Comparison of ENCODE assay signal across 20 cellular contexts in genomic region chr15:42352401-42352800, GRCh38. TPM values are rescaled to one million over a fixed set of nuclear protein-coding genes. Genes with fewer than 3 reads are reported as not detected.
DNase-seq lines count a peak whose midpoint lies in the region; ATAC-seq and TF ChIP-seq lines count a peak whose summit lies in the region.
"Had no signal": no experiment of that assay in that cellular context is flagged by ENCODE, and none has a peak within 500 bp of the region (broad histone marks: within the 10 kb centered on the region; RNA-seq: fewer than 3 reads in every experiment).

No MANE protein-coding gene starts in this region.

- dilution Hi-C loops in mammary epithelial cell (cut with HindIII; ENCODE audit: low sequenced_read_pairs), result no loop called here

- H3K4me3 ChIP-seq in mammary epithelial cell (replicated peaks in 1 of 3; ENCODE audit: insufficient read depth in 1 of 3, low read depth in 2 of 3, low read length in 3 of 3), result no peak overlapping the region
- H3K4me3 ChIP-seq in breast epithelium, result no peak overlapping the region
- no peak overlapping the region for H3K4me3 ChIP-seq in fibroblast of mammary gland (ENCODE audit: control insufficient read depth, low read depth, low read length)
- H3K4me3 ChIP-seq in mesenchymal stem cell (ENCODE audit: insufficient read depth in 1 of 2, low read depth in 1 of 2, low read length in 2 of 2), result no peak overlapping the region
- H3K4me3 ChIP-seq: BLaER1 treated with 17β-estradiol and CSF1 and Interleukin-3, amounts not matched to agents 10 nM and 100 nM had no signal

- H4K5ac ChIP-seq in H9 (ENCODE audit: insufficient read length, low read depth, low read length), result no peak overlapping the region

- H3K56ac ChIP-seq in H9 (ENCODE audit: insufficient read length, low read depth, low read length), result no peak overlapping the region

- intact Hi-C loops in mammary epithelial cell (cut with micrococcal nuclease) (no loop called here), breast epithelium (cut with DNase I; ENCODE audit: low total_unique reads) (no loop called here)

- H3K27me3 ChIP-seq in mammary epithelial cell (ENCODE audit: insufficient read depth, low read length) (no peaks in the 10 kb centered on the region), breast epithelium (no peaks in the 10 kb centered on the region), H9 (ENCODE audit: insufficient read depth, low read length) (no peaks in the 10 kb centered on the region), mesenchymal stem cell (ENCODE audit: control insufficient read depth in 1 of 2, insufficient read depth in 1 of 2, low read length in 2 of 2) (no peaks in the 10 kb centered on the region)
- H3K27me3 ChIP-seq: BE2C; BLaER1 treated with 17β-estradiol and CSF1 and Interleukin-3, amounts not matched to agents 10 nM and 100 nM had no signal

- no peak for TF ChIP-seq POLR2A in breast epithelium (IDR thresholded peaks at IDR 0.05)

- H3K14ac ChIP-seq in H9 (ENCODE audit: insufficient read depth, low read length) (no peak overlapping the region; the same call in 1 of the 2 replicates), mesenchymal stem cell (ENCODE audit: low read length in 2 of 2) (no peak overlapping the region)

- H3K4ac ChIP-seq in H9 (ENCODE audit: low read depth, low read length) (no peak overlapping the region), mesenchymal stem cell (ENCODE audit: low read depth in 1 of 2, low read length in 2 of 2) (no peak overlapping the region)

- no peak overlapping the region for H2BK20ac ChIP-seq in H9 (ENCODE audit: low read depth, low read length, poor library complexity, severe bottlenecking)

- H2BK12ac ChIP-seq in H9 (ENCODE audit: insufficient read length, low read depth, low read length), result no peak overlapping the region
- H2BK12ac ChIP-seq in mesenchymal stem cell (ENCODE audit: low read length in 2 of 2), result no peak overlapping the region

- H2BK15ac ChIP-seq in H9 (ENCODE audit: low read depth, low read length), result no peak overlapping the region
- no peak overlapping the region for H2BK15ac ChIP-seq in mesenchymal stem cell (ENCODE audit: low read depth, poor library complexity, severe bottlenecking)

- H3K23me2 ChIP-seq in H9 (ENCODE audit: insufficient read length, low read depth, low read length, poor library complexity, severe bottlenecking), result no peaks in the 10 kb centered on the region

- H3K79me1 ChIP-seq in H9 (ENCODE audit: insufficient read depth, low read depth, low read length, poor library complexity, severe bottlenecking) (no peaks in the 10 kb centered on the region), mesenchymal stem cell (replicated peaks; ENCODE audit: low read length, poor library complexity, severe bottlenecking) (no peaks in the 10 kb centered on the region)

- no peak overlapping the region for H3K4me3 Mint-ChIP-seq in H9
- H3K4me3 Mint-ChIP-seq: CD14-positive monocyte; CD4-positive, alpha-beta T cell; CD8-positive, alpha-beta memory T cell had no signal

- H3K79me2 ChIP-seq in mammary epithelial cell (ENCODE audit: insufficient read depth, low read length) (no peaks in the 10 kb centered on the region), H9 (ENCODE audit: insufficient read depth, low read length) (no peaks in the 10 kb centered on the region)

- H3K27ac Mint-ChIP-seq in H9, result peak overlapping the region in 2 of 3 experiments; percentile 38 to 60; a peak in 2 of 7 replicates
- H3K27ac Mint-ChIP-seq: CD4-positive, alpha-beta T cell; CD8-positive, alpha-beta memory T cell had no signal

- H3K36me3 ChIP-seq in mammary epithelial cell (ENCODE audit: insufficient read depth, low read length) (peaks cover 5% of the 10 kb centered on the region), breast epithelium (no peaks in the 10 kb centered on the region), mesenchymal stem cell (ENCODE audit: control insufficient read depth in 1 of 2, insufficient read depth in 2 of 2, low read depth in 1 of 2, low read length in 2 of 2) (peaks cover 3 to 72% of the 10 kb centered on the region in 2 experiments)
- H3K36me3 ChIP-seq: BE2C had no signal

- in situ Hi-C loops in mammary epithelial cell (cut with MboI; ENCODE audit: low sequenced_read_pairs in 2 of 2), result no loop called here

- CTCF ChIA-PET in mammary epithelial cell (lab: Charles Lee; ENCODE audit: low non-redundant PET), result no interaction called here

- H3K4me1 ChIP-seq in mammary epithelial cell (ENCODE audit: insufficient read depth, low read length) (no peaks in the 10 kb centered on the region), breast epithelium (no peaks in the 10 kb centered on the region), H9 (ENCODE audit: insufficient read depth, low read length) (no peaks in the 10 kb centered on the region), mesenchymal stem cell (ENCODE audit: control insufficient read depth, insufficient read depth, low read depth, low read length) (no peaks in the 10 kb centered on the region)
- H3K4me1 ChIP-seq: BE2C; BLaER1 treated with 17β-estradiol and CSF1 and Interleukin-3, amounts not matched to agents 10 nM and 100 nM had no signal

- 41% methylated on average over 7 of the region's 7 CpGs for WGBS in mammary epithelial cell (ENCODE audit: low coverage, missing lambda C conversion rate)
- WGBS in H9 (ENCODE audit: extremely low coverage, insufficient read length, low lambda C conversion rate), result no CpG with 5 or more reads among the region's 7 CpGs
- WGBS in mesenchymal stem cell, result 98% methylated on average over 6 of the region's 7 CpGs

- ATAC-seq in omental fat pad (ENCODE audit: low FRiP score) (peak; percentile 93), GM19328 (IDR thresholded peaks at IDR 0.05; ENCODE audit: unreplicated experiment) (no peak)

- H2AK5ac ChIP-seq in H9 (ENCODE audit: insufficient read length, low read length) (no peak overlapping the region), mesenchymal stem cell (ENCODE audit: low read length, severe bottlenecking) (no peak overlapping the region)

- no peak overlapping the region for H3K4me2 ChIP-seq in mammary epithelial cell (ENCODE audit: insufficient read depth, low read depth, low read length)
- no peak overlapping the region for H3K4me2 ChIP-seq in H9 (ENCODE audit: insufficient read depth, insufficient read length, low read length)
- H3K4me2 ChIP-seq in mesenchymal stem cell (ENCODE audit: low read length, poor library complexity, severe bottlenecking), result no peak overlapping the region
- H3K4me2 ChIP-seq: BLaER1 treated with 17β-estradiol and CSF1 and Interleukin-3, amounts not matched to agents 10 nM and 100 nM had no signal

- no peaks in the 10 kb centered on the region; the same call in 1 of the 2 replicates for H3K27me3 Mint-ChIP-seq in H9 (ENCODE audit: low read depth)
- H3K27me3 Mint-ChIP-seq: CD4-positive, alpha-beta T cell; CD8-positive, alpha-beta memory T cell had no signal

- no peaks in the 10 kb centered on the region for H3K4me1 Mint-ChIP-seq in H9
- H3K4me1 Mint-ChIP-seq: CD14-positive monocyte; CD8-positive, alpha-beta memory T cell had no signal

- H2AFZ ChIP-seq in mammary epithelial cell (ENCODE audit: low read depth, low read length) (no peak overlapping the region), H9 (ENCODE audit: low read length) (no peak overlapping the region), mesenchymal stem cell (ENCODE audit: low read depth, low read length) (no peak overlapping the region)

- H4K20me1 ChIP-seq in mammary epithelial cell (ENCODE audit: insufficient read depth, low read length) (no peaks in the 10 kb centered on the region), H9 (ENCODE audit: control insufficient read depth, insufficient read depth, insufficient read length) (no peaks in the 10 kb centered on the region)
- H4K20me1 ChIP-seq: BLaER1 treated with 17β-estradiol and CSF1 and Interleukin-3, amounts not matched to agents 10 nM and 100 nM had no signal

- DNase-seq in mammary epithelial cell (no peak), breast epithelium (ENCODE audit: low spot score in 2 of 2) (no peak), H9 (no peak), fibroblast of mammary gland (ENCODE audit: low read depth) (peak; percentile 31), omental fat pad (ENCODE audit: low spot score) (no peak), HT-29 (ENCODE audit: low spot score) (no peak), mesenchymal stem cell (no peak)
- DNase-seq: BE2C; Calu3; CD4-positive, alpha-beta T cell; CD8-positive, alpha-beta memory T cell; DMS53; DMS79 treated with DMSO at 0.1 percent for 48 hours; GF-D8; GOT3; HCEC 1CT had no signal

- H3K9me3 ChIP-seq in mammary epithelial cell (replicated peaks; ENCODE audit: insufficient read depth, low read length), result no peaks in the 10 kb centered on the region
- H3K9me3 ChIP-seq in breast epithelium, result no peaks in the 10 kb centered on the region
- H3K9me3 ChIP-seq in H9 (ENCODE audit: control insufficient read depth, low read depth, low read length), result no peaks in the 10 kb centered on the region
- H3K9me3 ChIP-seq in mesenchymal stem cell (ENCODE audit: control insufficient read depth, low read length), result no peaks in the 10 kb centered on the region
- H3K9me3 ChIP-seq: BE2C; BLaER1 treated with 17β-estradiol and CSF1 and Interleukin-3, amounts not matched to agents 10 nM and 100 nM had no signal

- H3K18ac ChIP-seq in H9 (ENCODE audit: insufficient read length, low read depth, low read length), result no peak overlapping the region
- no peak overlapping the region for H3K18ac ChIP-seq in mesenchymal stem cell (ENCODE audit: low read depth in 1 of 2, low read length in 2 of 2)

- H4K91ac ChIP-seq in H9 (ENCODE audit: insufficient read length, low read depth, low read length), result no peak overlapping the region
- no peak overlapping the region for H4K91ac ChIP-seq in mesenchymal stem cell (ENCODE audit: low read length)

- H4K8ac ChIP-seq in H9 (replicated peaks; ENCODE audit: insufficient read length, low read depth, low read length), result no peak overlapping the region
- no peak overlapping the region for H4K8ac ChIP-seq in mesenchymal stem cell (ENCODE audit: low read length)

- H3K9ac ChIP-seq in mammary epithelial cell (ENCODE audit: insufficient read depth, low read length) (no peak overlapping the region), H9 (ENCODE audit: extremely low read depth, insufficient read length, low read length) (no peak overlapping the region), mesenchymal stem cell (ENCODE audit: low read length) (no peak overlapping the region)
- H3K9ac ChIP-seq: BLaER1 treated with 17β-estradiol and CSF1 and Interleukin-3, amounts not matched to agents 10 nM and 100 nM had no signal

- H3T11ph ChIP-seq in H9 (ENCODE audit: low read length), result no peak overlapping the region

- H3K23ac ChIP-seq in H9 (ENCODE audit: insufficient read length, low read depth, low read length) (no peak overlapping the region), mesenchymal stem cell (ENCODE audit: low read length in 2 of 2) (no peak overlapping the region)

- BruUV-seq in mammary epithelial cell (replicated peaks; lab: Mats Ljungman, UMichigan), result TSS peak; percentile 12

- no peak overlapping the region for H2BK5ac ChIP-seq in H9 (ENCODE audit: insufficient read length, low read length)
- H2BK5ac ChIP-seq in mesenchymal stem cell (ENCODE audit: low read depth, low read length, poor library complexity, severe bottlenecking), result no peak overlapping the region

- H3K9me3 Mint-ChIP-seq in H9, result no peaks in the 10 kb centered on the region
- H3K9me3 Mint-ChIP-seq: CD14-positive monocyte; CD4-positive, alpha-beta T cell; CD8-positive, alpha-beta memory T cell had no signal

- H2BK120ac ChIP-seq in H9 (ENCODE audit: low read depth, low read length, poor library complexity, severe bottlenecking) (no peak overlapping the region), mesenchymal stem cell (ENCODE audit: low read depth, low read length) (no peak overlapping the region)

- no peak overlapping the region for H3K27ac ChIP-seq in mammary epithelial cell (ENCODE audit: insufficient read depth, low read depth, low read length)
- H3K27ac ChIP-seq in breast epithelium, result no peak overlapping the region
- H3K27ac ChIP-seq in H9 (ENCODE audit: insufficient read length, low read depth, low read length), result no peak overlapping the region
- H3K27ac ChIP-seq in mesenchymal stem cell (ENCODE audit: low read length, poor library complexity, severe bottlenecking), result no peak overlapping the region
- H3K27ac ChIP-seq: 22Rv1; BLaER1 treated with 17β-estradiol and CSF1 and Interleukin-3, amounts not matched to agents 10 nM and 100 nM had no signal

- TF ChIP-seq CTCF in mammary epithelial cell (conservative IDR thresholded peaks at IDR 0.05 in 1 of 2, IDR thresholded peaks at IDR 0.05 in 1 of 2; ENCODE audit: extremely low read depth in 1 of 2, insufficient read depth in 1 of 2, low read depth in 1 of 2, low read length in 2 of 2) (no peak), breast epithelium (IDR thresholded peaks at IDR 0.05) (no peak), H9 (conservative IDR thresholded peaks at IDR 0.05) (no peak), fibroblast of mammary gland (conservative IDR thresholded peaks at IDR 0.05; ENCODE audit: control insufficient read depth, insufficient read depth, low read depth, low read length) (no peak), omental fat pad (IDR thresholded peaks at IDR 0.05) (no peak)

- H3K36me3 Mint-ChIP-seq in H9 (ENCODE audit: insufficient read depth in 1 of 3, low read depth in 3 of 3), result peaks cover 0 to 8% (median 0%) of the 10 kb centered on the region in 3 experiments; a peak in 2 of 7 replicates

RNA-seq across cellular contexts. Expression of gene CAPN3, which starts 6.9 kb away (rescaled TPM):
- total RNA-seq in mammary epithelial cell (10 to 100 TPM in 1 of 2 donors, 1 to 10 TPM in 1; 2.8 to 12.7 TPM), breast epithelium (10 to 100 TPM; 12.5 to 27.1 (median 15.4) TPM), H9 (2021) (0.31 and 0.53 TPM in 2 replicates), omental fat pad (10 to 100 TPM in 2 of 4 donors, 1 to 10 TPM in 2; 7.5 to 25.4 (median 10.4) TPM)
- polyA plus RNA-seq in mammary epithelial cell, result 3.6 TPM
- 1.1 TPM for polyA minus RNA-seq in mammary epithelial cell
- total RNA-seq in HT-29 (2014; rRNA removed; shearing (Covaris generic)), result not detected in 2 replicates
- 0.32 TPM for polyA plus RNA-seq in mesenchymal stem cell (2013, experiment 1 of 2)
- polyA plus RNA-seq in mesenchymal stem cell (2013, experiment 2 of 2), result 0.34 TPM
